3 cellular contexts compared by ENCODE assay signal in genomic region chr5:154707641-154708040, GRCh38.
A peak's percentile ranks its signal among the peaks of the same experiment; 100 is the strongest.
TF ChIP-seq lines count a peak whose summit lies in the region.

No MANE protein-coding gene starts in this region.

TF ChIP-seq in HepG2, 621 proteins besides CTCF, POLR2A, EP300 and RAD21:
- no peak for TF ChIP-seq ZNF629 (CRISPR knock-in tag; conservative IDR thresholded peaks at IDR 0.05)
- no peak for TF ChIP-seq ZSCAN31 (CRISPR knock-in tag; IDR thresholded peaks at IDR 0.05; ENCODE audit: low read depth)
- TF ChIP-seq, protein P1, sequence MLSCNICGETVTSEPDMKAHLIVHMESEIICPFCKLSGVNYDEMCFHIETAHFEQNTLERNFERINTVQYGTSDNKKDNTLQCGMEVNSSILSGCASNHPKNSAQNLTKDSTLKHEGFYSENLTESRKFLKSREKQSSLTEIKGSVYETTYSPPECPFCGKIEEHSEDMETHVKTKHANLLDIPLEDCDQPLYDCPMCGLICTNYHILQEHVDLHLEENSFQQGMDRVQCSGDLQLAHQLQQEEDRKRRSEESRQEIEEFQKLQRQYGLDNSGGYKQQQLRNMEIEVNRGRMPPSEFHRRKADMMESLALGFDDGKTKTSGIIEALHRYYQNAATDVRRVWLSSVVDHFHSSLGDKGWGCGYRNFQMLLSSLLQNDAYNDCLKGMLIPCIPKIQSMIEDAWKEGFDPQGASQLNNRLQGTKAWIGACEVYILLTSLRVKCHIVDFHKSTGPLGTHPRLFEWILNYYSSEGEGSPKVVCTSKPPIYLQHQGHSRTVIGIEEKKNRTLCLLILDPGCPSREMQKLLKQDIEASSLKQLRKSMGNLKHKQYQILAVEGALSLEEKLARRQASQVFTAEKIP (CRISPR knock-in tag; IDR thresholded peaks at IDR 0.05; ENCODE audit: borderline replicate concordance), result no peak
- TF ChIP-seq MAFF (IDR thresholded peaks at IDR 0.05; ENCODE audit: low read depth, low read length), result peak; percentile 53
- TF ChIP-seq, protein P2, sequence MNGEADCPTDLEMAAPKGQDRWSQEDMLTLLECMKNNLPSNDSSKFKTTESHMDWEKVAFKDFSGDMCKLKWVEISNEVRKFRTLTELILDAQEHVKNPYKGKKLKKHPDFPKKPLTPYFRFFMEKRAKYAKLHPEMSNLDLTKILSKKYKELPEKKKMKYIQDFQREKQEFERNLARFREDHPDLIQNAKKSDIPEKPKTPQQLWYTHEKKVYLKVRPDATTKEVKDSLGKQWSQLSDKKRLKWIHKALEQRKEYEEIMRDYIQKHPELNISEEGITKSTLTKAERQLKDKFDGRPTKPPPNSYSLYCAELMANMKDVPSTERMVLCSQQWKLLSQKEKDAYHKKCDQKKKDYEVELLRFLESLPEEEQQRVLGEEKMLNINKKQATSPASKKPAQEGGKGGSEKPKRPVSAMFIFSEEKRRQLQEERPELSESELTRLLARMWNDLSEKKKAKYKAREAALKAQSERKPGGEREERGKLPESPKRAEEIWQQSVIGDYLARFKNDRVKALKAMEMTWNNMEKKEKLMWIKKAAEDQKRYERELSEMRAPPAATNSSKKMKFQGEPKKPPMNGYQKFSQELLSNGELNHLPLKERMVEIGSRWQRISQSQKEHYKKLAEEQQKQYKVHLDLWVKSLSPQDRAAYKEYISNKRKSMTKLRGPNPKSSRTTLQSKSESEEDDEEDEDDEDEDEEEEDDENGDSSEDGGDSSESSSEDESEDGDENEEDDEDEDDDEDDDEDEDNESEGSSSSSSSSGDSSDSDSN (CRISPR knock-in tag; IDR thresholded peaks at IDR 0.05), result no peak
- peak; percentile 46 to 76 for TF ChIP-seq MAFK (conservative IDR thresholded peaks at IDR 0.05 in 1 of 2, IDR thresholded peaks at IDR 0.05 in 1 of 2; ENCODE audit: low read length in 2 of 2)
- no peak for TF ChIP-seq ZNF7 (CRISPR knock-in tag; IDR thresholded peaks at IDR 0.05)
- no peak for TF ChIP-seq SRF (IDR thresholded peaks at IDR 0.05; ENCODE audit: low read depth, low read length)

TF ChIP-seq in K562, 482 proteins besides CTCF, POLR2A, EP300 and RAD21 (continues in another document):
- TF ChIP-seq MAFG (tag; conservative IDR thresholded peaks at IDR 0.05), result peak; percentile 65
- no peak for TF ChIP-seq USF1 (CRISPR knock-in tag; IDR thresholded peaks at IDR 0.05)
- no peak for TF ChIP-seq ZNF431 (CRISPR knock-in tag; IDR thresholded peaks at IDR 0.05)
- TF ChIP-seq NEUROD1 (IDR thresholded peaks at IDR 0.05; ENCODE audit: borderline replicate concordance, low read depth, low read length, partially characterized antibody), result no peak
- TF ChIP-seq RBBP5 (IDR thresholded peaks at IDR 0.05; ENCODE audit: borderline replicate concordance, insufficient read depth, low read length, poor library complexity, severe bottlenecking), result no peak
- TF ChIP-seq ZNF316 (IDR thresholded peaks at IDR 0.05), result peak; percentile 88
- TF ChIP-seq HDAC3 (IDR thresholded peaks at IDR 0.05; ENCODE audit: borderline replicate concordance, partially characterized antibody), result no peak
- TF ChIP-seq, protein P3, sequence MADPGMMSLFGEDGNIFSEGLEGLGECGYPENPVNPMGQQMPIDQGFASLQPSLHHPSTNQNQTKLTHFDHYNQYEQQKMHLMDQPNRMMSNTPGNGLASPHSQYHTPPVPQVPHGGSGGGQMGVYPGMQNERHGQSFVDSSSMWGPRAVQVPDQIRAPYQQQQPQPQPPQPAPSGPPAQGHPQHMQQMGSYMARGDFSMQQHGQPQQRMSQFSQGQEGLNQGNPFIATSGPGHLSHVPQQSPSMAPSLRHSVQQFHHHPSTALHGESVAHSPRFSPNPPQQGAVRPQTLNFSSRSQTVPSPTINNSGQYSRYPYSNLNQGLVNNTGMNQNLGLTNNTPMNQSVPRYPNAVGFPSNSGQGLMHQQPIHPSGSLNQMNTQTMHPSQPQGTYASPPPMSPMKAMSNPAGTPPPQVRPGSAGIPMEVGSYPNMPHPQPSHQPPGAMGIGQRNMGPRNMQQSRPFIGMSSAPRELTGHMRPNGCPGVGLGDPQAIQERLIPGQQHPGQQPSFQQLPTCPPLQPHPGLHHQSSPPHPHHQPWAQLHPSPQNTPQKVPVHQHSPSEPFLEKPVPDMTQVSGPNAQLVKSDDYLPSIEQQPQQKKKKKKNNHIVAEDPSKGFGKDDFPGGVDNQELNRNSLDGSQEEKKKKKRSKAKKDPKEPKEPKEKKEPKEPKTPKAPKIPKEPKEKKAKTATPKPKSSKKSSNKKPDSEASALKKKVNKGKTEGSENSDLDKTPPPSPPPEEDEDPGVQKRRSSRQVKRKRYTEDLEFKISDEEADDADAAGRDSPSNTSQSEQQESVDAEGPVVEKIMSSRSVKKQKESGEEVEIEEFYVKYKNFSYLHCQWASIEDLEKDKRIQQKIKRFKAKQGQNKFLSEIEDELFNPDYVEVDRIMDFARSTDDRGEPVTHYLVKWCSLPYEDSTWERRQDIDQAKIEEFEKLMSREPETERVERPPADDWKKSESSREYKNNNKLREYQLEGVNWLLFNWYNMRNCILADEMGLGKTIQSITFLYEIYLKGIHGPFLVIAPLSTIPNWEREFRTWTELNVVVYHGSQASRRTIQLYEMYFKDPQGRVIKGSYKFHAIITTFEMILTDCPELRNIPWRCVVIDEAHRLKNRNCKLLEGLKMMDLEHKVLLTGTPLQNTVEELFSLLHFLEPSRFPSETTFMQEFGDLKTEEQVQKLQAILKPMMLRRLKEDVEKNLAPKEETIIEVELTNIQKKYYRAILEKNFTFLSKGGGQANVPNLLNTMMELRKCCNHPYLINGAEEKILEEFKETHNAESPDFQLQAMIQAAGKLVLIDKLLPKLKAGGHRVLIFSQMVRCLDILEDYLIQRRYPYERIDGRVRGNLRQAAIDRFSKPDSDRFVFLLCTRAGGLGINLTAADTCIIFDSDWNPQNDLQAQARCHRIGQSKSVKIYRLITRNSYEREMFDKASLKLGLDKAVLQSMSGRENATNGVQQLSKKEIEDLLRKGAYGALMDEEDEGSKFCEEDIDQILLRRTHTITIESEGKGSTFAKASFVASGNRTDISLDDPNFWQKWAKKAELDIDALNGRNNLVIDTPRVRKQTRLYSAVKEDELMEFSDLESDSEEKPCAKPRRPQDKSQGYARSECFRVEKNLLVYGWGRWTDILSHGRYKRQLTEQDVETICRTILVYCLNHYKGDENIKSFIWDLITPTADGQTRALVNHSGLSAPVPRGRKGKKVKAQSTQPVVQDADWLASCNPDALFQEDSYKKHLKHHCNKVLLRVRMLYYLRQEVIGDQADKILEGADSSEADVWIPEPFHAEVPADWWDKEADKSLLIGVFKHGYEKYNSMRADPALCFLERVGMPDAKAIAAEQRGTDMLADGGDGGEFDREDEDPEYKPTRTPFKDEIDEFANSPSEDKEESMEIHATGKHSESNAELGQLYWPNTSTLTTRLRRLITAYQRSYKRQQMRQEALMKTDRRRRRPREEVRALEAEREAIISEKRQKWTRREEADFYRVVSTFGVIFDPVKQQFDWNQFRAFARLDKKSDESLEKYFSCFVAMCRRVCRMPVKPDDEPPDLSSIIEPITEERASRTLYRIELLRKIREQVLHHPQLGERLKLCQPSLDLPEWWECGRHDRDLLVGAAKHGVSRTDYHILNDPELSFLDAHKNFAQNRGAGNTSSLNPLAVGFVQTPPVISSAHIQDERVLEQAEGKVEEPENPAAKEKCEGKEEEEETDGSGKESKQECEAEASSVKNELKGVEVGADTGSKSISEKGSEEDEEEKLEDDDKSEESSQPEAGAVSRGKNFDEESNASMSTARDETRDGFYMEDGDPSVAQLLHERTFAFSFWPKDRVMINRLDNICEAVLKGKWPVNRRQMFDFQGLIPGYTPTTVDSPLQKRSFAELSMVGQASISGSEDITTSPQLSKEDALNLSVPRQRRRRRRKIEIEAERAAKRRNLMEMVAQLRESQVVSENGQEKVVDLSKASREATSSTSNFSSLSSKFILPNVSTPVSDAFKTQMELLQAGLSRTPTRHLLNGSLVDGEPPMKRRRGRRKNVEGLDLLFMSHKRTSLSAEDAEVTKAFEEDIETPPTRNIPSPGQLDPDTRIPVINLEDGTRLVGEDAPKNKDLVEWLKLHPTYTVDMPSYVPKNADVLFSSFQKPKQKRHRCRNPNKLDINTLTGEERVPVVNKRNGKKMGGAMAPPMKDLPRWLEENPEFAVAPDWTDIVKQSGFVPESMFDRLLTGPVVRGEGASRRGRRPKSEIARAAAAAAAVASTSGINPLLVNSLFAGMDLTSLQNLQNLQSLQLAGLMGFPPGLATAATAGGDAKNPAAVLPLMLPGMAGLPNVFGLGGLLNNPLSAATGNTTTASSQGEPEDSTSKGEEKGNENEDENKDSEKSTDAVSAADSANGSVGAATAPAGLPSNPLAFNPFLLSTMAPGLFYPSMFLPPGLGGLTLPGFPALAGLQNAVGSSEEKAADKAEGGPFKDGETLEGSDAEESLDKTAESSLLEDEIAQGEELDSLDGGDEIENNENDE (IDR thresholded peaks at IDR 0.05; ENCODE audit: low read depth, low read length), result no peak
- TF ChIP-seq MAFK (IDR thresholded peaks at IDR 0.05; ENCODE audit: low read length), result peak; percentile 71

TF ChIP-seq in SK-N-SH, 30 proteins besides CTCF, POLR2A, EP300 and RAD21:
- no peak for TF ChIP-seq MXI1 (IDR thresholded peaks at IDR 0.05; ENCODE audit: low read depth, low read length)
- TF ChIP-seq FOSL2 (IDR thresholded peaks at IDR 0.05; ENCODE audit: borderline replicate concordance, low read depth), result no peak
- TF ChIP-seq, protein P4, sequence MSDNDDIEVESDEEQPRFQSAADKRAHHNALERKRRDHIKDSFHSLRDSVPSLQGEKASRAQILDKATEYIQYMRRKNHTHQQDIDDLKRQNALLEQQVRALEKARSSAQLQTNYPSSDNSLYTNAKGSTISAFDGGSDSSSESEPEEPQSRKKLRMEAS (IDR thresholded peaks at IDR 0.05; ENCODE audit: low read depth), result no peak
- no peak for TF ChIP-seq USF1 (IDR thresholded peaks at IDR 0.05; ENCODE audit: borderline replicate concordance, low read depth)
- no peak for TF ChIP-seq RFX5 (IDR thresholded peaks at IDR 0.05; ENCODE audit: low read length)
- no peak for TF ChIP-seq SMC3 (IDR thresholded peaks at IDR 0.05; ENCODE audit: low read depth, low read length)
TF ChIP-seq in SK-N-SH: peak in this region for 0.
